Comparison of ENCODE assay signal across 8 cellular contexts in the genomic region with DNA sequence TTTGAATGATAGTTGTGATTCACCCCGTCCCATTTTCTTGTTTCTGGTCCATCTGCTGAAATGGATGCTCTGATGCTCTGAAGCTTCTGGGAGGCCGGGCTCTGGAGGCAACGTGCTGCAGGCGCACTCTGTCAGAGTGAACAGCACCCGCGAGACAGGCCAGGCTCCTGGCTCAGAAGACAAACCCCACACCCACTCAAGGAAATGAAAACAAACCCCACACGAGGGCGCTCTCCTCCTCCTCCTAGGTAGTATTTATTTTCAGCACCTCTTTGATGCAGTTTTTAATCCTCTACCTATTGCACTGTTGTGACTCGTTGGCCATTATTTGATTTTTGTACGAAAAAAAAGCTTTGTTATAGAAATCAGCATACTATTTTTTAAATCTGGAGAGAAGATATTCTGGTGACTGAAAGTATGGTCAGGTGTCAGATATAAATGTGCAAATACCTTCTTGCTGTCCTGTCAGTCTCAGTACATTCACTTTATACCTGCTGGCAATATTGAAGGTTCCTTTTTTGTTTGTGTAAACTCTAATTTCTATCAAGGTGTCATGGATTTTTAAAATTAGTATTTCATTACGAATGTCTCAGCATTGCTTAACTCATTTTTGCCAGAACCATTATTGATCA. TPM values are rescaled to one million over a fixed set of nuclear protein-coding genes. Genes with fewer than 3 reads are reported as not detected.
A peak's percentile ranks its signal among the peaks of the same experiment; 100 is the strongest.
DNase-seq lines count a peak whose midpoint lies in the region; ATAC-seq and TF ChIP-seq lines count a peak whose summit lies in the region.

No MANE protein-coding gene starts in this region.

- H3K27ac ChIP-seq in esophagus muscularis mucosa (replicated peaks in 1 of 4), result no peak overlapping the region
- no peak overlapping the region for H3K27ac ChIP-seq in osteoblast (ENCODE audit: low read depth, low read length)
- no peak overlapping the region for H3K27ac ChIP-seq in transverse colon

- H3K27me3 ChIP-seq in esophagus muscularis mucosa (no peaks in the 10 kb centered on the region), osteoblast (ENCODE audit: insufficient read depth, low read length) (no peaks in the 10 kb centered on the region), transverse colon (no peaks in the 10 kb centered on the region)

- H3K79me2 ChIP-seq in osteoblast (ENCODE audit: insufficient read depth, low read length), result no peaks in the 10 kb centered on the region

- no peak overlapping the region for H3K4me2 ChIP-seq in osteoblast (ENCODE audit: insufficient read depth, low read length)

- no peaks in the 10 kb centered on the region for H4K20me1 ChIP-seq in osteoblast (ENCODE audit: insufficient read depth, low read length)

- H3K4me1 ChIP-seq in esophagus muscularis mucosa, result peaks cover 0 to 17% (median 16%) of the 10 kb centered on the region in 4 donors
- H3K4me1 ChIP-seq in osteoblast (ENCODE audit: insufficient read depth, low read length), result no peaks in the 10 kb centered on the region
- no peaks in the 10 kb centered on the region for H3K4me1 ChIP-seq in transverse colon

- in situ Hi-C loops in transverse colon (cut with MboI; ENCODE audit: low pct_ligation_motif_present in 1 of 4, low pct_unique_long_range_greater_than_20kb in 1 of 4, low sequenced_read_pairs in 3 of 4), result no loop called here

- no peak for ATAC-seq in GM21447 (IDR thresholded peaks at IDR 0.05; ENCODE audit: unreplicated experiment)

- H3K9me3 ChIP-seq in esophagus muscularis mucosa (peaks cover 0 to 6% (median 0%) of the 10 kb centered on the region in 4 donors), osteoblast (ENCODE audit: low read depth, low read length) (no peaks in the 10 kb centered on the region), transverse colon (peaks cover 0 to 4% of the 10 kb centered on the region in 2 donors)

- H2AFZ ChIP-seq in osteoblast (ENCODE audit: low read length), result no peak overlapping the region

- intact Hi-C loops in esophagus muscularis mucosa (cut with DNase I), result loop anchor here (5.0 kb wide), 1 partner anchor 175 kb away; no protein-coding TSS in a partner anchor
- intact Hi-C loops in transverse colon (cut with DNase I; ENCODE audit: low total_unique reads), result loop anchor here (5.0 kb wide), 1 partner anchor 290 kb away; no protein-coding TSS in a partner anchor

- 44% methylated on average over 8 of the region's 11 CpGs for WGBS in esophagus muscularis mucosa
- WGBS in transverse colon (ENCODE audit: low coverage in 1 of 2), 2 donors, result 23 to 38% methylated on average over 3 to 11 of the region's 11 CpGs

- H3K36me3 ChIP-seq in esophagus muscularis mucosa (no peaks in the 10 kb centered on the region), osteoblast (ENCODE audit: insufficient read depth, low read length) (no peaks in the 10 kb centered on the region), transverse colon (no peaks in the 10 kb centered on the region)

- peak; percentile 31 for DNase-seq in SIG-M5 treated with dmso at 0.1 percent for 504 hours (lab: John Stamatoyannopoulos, UW; ENCODE audit: unreplicated experiment)
- no peak for DNase-seq in SIG-M5 (lab: John Stamatoyannopoulos, UW)
- peak; percentile 29 for DNase-seq in NCI-H526 treated with DMSO at 0.1 percent for 48 hours (lab: John Stamatoyannopoulos, UW)
- peak; percentile 79 for DNase-seq in activated CD8-positive, alpha-beta memory T cell treated with anti-CD3 and anti-CD28 coated beads, Interleukin-2, amount 50 U/mL, for 48 hours
- DNase-seq in esophagus muscularis mucosa (ENCODE audit: extremely low spot score), result peak; percentile 90
- DNase-seq in osteoblast (ENCODE audit: insufficient read length, low spot score, missing footprints), result peak; percentile 91
- DNase-seq in transverse colon, result peak; percentile 71

- TF ChIP-seq CTCF in esophagus muscularis mucosa (IDR thresholded peaks at IDR 0.05) (peak; percentile 45 to 54 (median 47)), osteoblast (IDR thresholded peaks at IDR 0.05; ENCODE audit: extremely low read depth, low read depth, low read length) (peak; percentile 48), transverse colon (IDR thresholded peaks at IDR 0.05) (peak in 4 of 5 experiments; percentile 33 to 43 (median 38))

- TF ChIP-seq POLR2A in esophagus muscularis mucosa (IDR thresholded peaks at IDR 0.05; ENCODE audit: low read depth) (no peak), transverse colon (IDR thresholded peaks at IDR 0.05) (no peak)

- TF ChIP-seq EP300 in esophagus muscularis mucosa (IDR thresholded peaks at IDR 0.05) (no peak), transverse colon (IDR thresholded peaks at IDR 0.05; ENCODE audit: low read depth) (no peak)

- H3K4me3 ChIP-seq in esophagus muscularis mucosa (no peak overlapping the region), osteoblast (ENCODE audit: insufficient read depth, low read length) (no peak overlapping the region), transverse colon (no peak overlapping the region)

RNA-seq across cellular contexts. Expression of a gene that starts 10.3 kb away (rescaled TPM):
- total RNA-seq in esophagus muscularis mucosa, result 10 to 100 TPM; 10.8 to 17.0 (median 13.5) TPM
- 7.2 and 11.8 TPM in 2 replicates for total RNA-seq in osteoblast
- 1 to 10 TPM; 1.1 to 7.8 (median 4.0) TPM for total RNA-seq in transverse colon

RNA-seq across cellular contexts. Expression of a gene that starts 42.5 kb away (rescaled TPM):
- total RNA-seq in esophagus muscularis mucosa (not detected), osteoblast (not detected in 2 replicates), transverse colon (not detected)
